Comparison of ENCODE assay signal across 11 cellular contexts in genomic region chr16:32284800-32285796, GRCh38. TPM values are rescaled to one million over a fixed set of nuclear protein-coding genes. Genes with fewer than 3 reads are reported as not detected.
DNase-seq lines count a peak whose midpoint lies in the region; ATAC-seq, FAIRE-seq and TF ChIP-seq lines count a peak whose summit lies in the region.
"Not testable (repeated sequence)": the region's sequence is repeated elsewhere in the genome, so short reads cannot be mapped to it uniquely, and the experiment has no call there.
"Had no signal": no experiment of that assay in that cellular context is flagged by ENCODE, and none has a peak within 500 bp of the region (broad histone marks: within the 10 kb centered on the region; RNA-seq: fewer than 3 reads in every experiment).

No MANE protein-coding gene starts in this region.

- intact Hi-C loops in lower lobe of right lung (cut with DNase I); sigmoid colon (cut with DNase I); aorta (cut with DNase I): not testable (repeated sequence)

- not testable (repeated sequence) for H3K27me3 Mint-ChIP-seq in activated T-cell treated with anti-CD3 and anti-CD28 coated beads, Interleukin-2, amount 50 U/mL, for 24 hours

- not testable (repeated sequence) for H3K36me3 ChIP-seq in HEK293 (ENCODE audit: control insufficient read depth in 2 of 2, insufficient read depth in 1 of 2, low read length in 2 of 2); lower lobe of right lung; sigmoid colon; aorta (ENCODE audit: control insufficient read depth in 1 of 2, insufficient read depth in 2 of 2, low read length in 1 of 2)

- not testable (repeated sequence) for H3K27ac ChIP-seq in HEK293 (ENCODE audit: extremely low read depth, low read depth, low read length); lower lobe of right lung; sigmoid colon; aorta (ENCODE audit: low read depth in 1 of 2, low read length in 2 of 2)

- WGBS in sigmoid colon, 2 donors = 42 to 57% methylated on average over 3 of the region's 3 CpGs
- WGBS in aorta, 2 donors = 45 to 59% methylated on average over 3 of the region's 3 CpGs

- not testable (repeated sequence) for H3K9me3 Mint-ChIP-seq in activated T-cell treated with anti-CD3 and anti-CD28 coated beads, Interleukin-2, amount 50 U/mL, for 24 hours

- not testable (repeated sequence) for H3K27ac Mint-ChIP-seq in activated T-cell treated with anti-CD3 and anti-CD28 coated beads, Interleukin-2, amount 50 U/mL, for 24 hours

- H3K4me1 Mint-ChIP-seq in activated T-cell treated with anti-CD3 and anti-CD28 coated beads, Interleukin-2, amount 50 U/mL, for 24 hours (ENCODE audit: low read depth) = not testable (repeated sequence)

- H3K4me1 ChIP-seq in HEK293 (ENCODE audit: control insufficient read depth, insufficient read depth, low read length); lower lobe of right lung; sigmoid colon; aorta (ENCODE audit: control insufficient read depth in 1 of 2, insufficient read depth in 2 of 2, low read length in 2 of 2): not testable (repeated sequence)

- H3K4me3 ChIP-seq in HEK293 (ENCODE audit: low read depth, low read length); lower lobe of right lung; sigmoid colon; aorta (ENCODE audit: low read length in 2 of 2): not testable (repeated sequence)

- peak; percentile 8 for FAIRE-seq in endometrium (lab: Jason Lieb, UNC)

- not testable (repeated sequence) for H3K27me3 ChIP-seq in lower lobe of right lung (ENCODE audit: low read depth); sigmoid colon; aorta (ENCODE audit: control insufficient read depth in 1 of 2, insufficient read depth in 2 of 2, low read length in 1 of 2)

- TF ChIP-seq CTCF in HEK293 (tag by site-specific recombination; IDR thresholded peaks at IDR 0.05); lower lobe of right lung (IDR thresholded peaks at IDR 0.05); sigmoid colon (IDR thresholded peaks at IDR 0.05): not testable (repeated sequence)

- POLR2A ChIA-PET in HEK293 (lab: Yijun Ruan, JAX) = not testable (repeated sequence)

- H3K4me3 Mint-ChIP-seq in activated T-cell treated with anti-CD3 and anti-CD28 coated beads, Interleukin-2, amount 50 U/mL, for 24 hours = not testable (repeated sequence)

- DNase-seq in activated CD4-positive, alpha-beta T cell treated with anti-CD3 and anti-CD28 coated beads for 48 hours = peak; percentile 4
- peak; percentile 16 for DNase-seq in activated T-cell treated with anti-CD3 and anti-CD28 coated beads, Interleukin-2, amount 50 U/mL, for 24 hours
- DNase-seq in islet precursor cell (peak; percentile 22), lower lobe of right lung (peak; percentile 54), sigmoid colon (peak; percentile 67), aorta (peak; percentile 50 to 75)

- ATAC-seq in lower lobe of right lung; aorta (ENCODE audit: low FRiP score): not testable (repeated sequence)

- TF ChIP-seq POLR2A in sigmoid colon (IDR thresholded peaks at IDR 0.05) = not testable (repeated sequence)

- TF ChIP-seq EP300 in sigmoid colon (IDR thresholded peaks at IDR 0.05) = not testable (repeated sequence)

- H3K36me3 Mint-ChIP-seq in activated T-cell treated with anti-CD3 and anti-CD28 coated beads, Interleukin-2, amount 50 U/mL, for 24 hours (ENCODE audit: low read depth) = not testable (repeated sequence)

- not testable (repeated sequence) for H3K9me3 ChIP-seq in HEK293 (ENCODE audit: control insufficient read depth, insufficient read depth, low read depth, low read length); lower lobe of right lung; sigmoid colon; aorta (ENCODE audit: control insufficient read depth, low read length)

- CTCF ChIA-PET in HEK293 (lab: Yijun Ruan, JAX) = not testable (repeated sequence)

TF ChIP-seq in HEK293, 187 proteins besides CTCF, POLR2A, EP300 and RAD21:
- TF ChIP-seq ATF2 (tag by site-specific recombination; IDR thresholded peaks at IDR 0.05; ENCODE audit: low read depth) (0 out of 2 replicates have a peak, but pooled peaks have one; percentile 21), ZNF366 (tag by site-specific recombination; conservative IDR thresholded peaks at IDR 0.05) (0 out of 2 replicates have a peak, but pooled peaks have one; percentile 14)
TF ChIP-seq in HEK293: peak in this region for 2; not testable (repeated sequence) for 185.

RNA-seq across cellular contexts. Expression of gene TP53TG3D, which starts 32.0 kb away (rescaled TPM):
- total RNA-seq in lower lobe of right lung (0.77 TPM), sigmoid colon (1 to 10 TPM in 2 of 4 donors, not detected in 2; 1.6 to 1.9 TPM), aorta (not detected)
- polyA plus RNA-seq in sigmoid colon (1 to 10 TPM in 1 of 3 donors, not detected in 2; 1.2 TPM), aorta (1 to 10 TPM in 1 of 2 donors, under 1 TPM in 1; 0.50 to 1.7 TPM)
- total RNA-seq: CD8-positive, alpha-beta T cell; M059J had no signal
- polyA plus RNA-seq: IgD-negative memory B cell had no signal

Comparison
In these comparisons a context has a peak if more than half of its experiments do, and no peak if none do; other contexts are left out.
1. DNase-seq: peak in every context shown above with its lines; median percentile 67 in sigmoid colon; 62 in aorta; 54 in lower lobe of right lung; 22 in islet precursor cell; 16 in activated T-cell treated with anti-CD3 and anti-CD28 coated beads, Interleukin-2, amount 50 U/mL, for 24 hours; 4 in activated CD4-positive, alpha-beta T cell treated with anti-CD3 and anti-CD28 coated beads for 48 hours.